Comparison of ENCODE assay signal across 19 cellular contexts in genomic region chr12:109966531-109966930, GRCh38. TPM values are rescaled to one million over a fixed set of nuclear protein-coding genes. Genes with fewer than 3 reads are reported as not detected.
DNase-seq lines count a peak whose midpoint lies in the region; ATAC-seq, FAIRE-seq and TF ChIP-seq lines count a peak whose summit lies in the region.
"Had no signal": no experiment of that assay in that cellular context is flagged by ENCODE, and none has a peak within 500 bp of the region (broad histone marks: within the 10 kb centered on the region; RNA-seq: fewer than 3 reads in every experiment).

No MANE protein-coding gene starts in this region.

- TF ChIP-seq POLR2A in HepG2 (IDR thresholded peaks at IDR 0.05; ENCODE audit: insufficient read depth in 1 of 2, low read depth in 2 of 2, low read length in 2 of 2): no peak
- TF ChIP-seq POLR2A in right lobe of liver (IDR thresholded peaks at IDR 0.05): no peak

- H3K14ac ChIP-seq in trophoblast cell (ENCODE audit: low read length): no peak overlapping the region

- TF ChIP-seq EP300 in HepG2 (IDR thresholded peaks at IDR 0.05; ENCODE audit: low read depth in 2 of 2, low read length in 2 of 2) (no peak), HepG2 (CRISPR knock-in tag; IDR thresholded peaks at IDR 0.05; ENCODE audit: borderline replicate concordance) (no peak)

- no peaks in the 10 kb centered on the region for H4K20me1 ChIP-seq in HepG2 (ENCODE audit: insufficient read depth, low read length)

- H4K8ac ChIP-seq in trophoblast cell (ENCODE audit: low read depth, low read length): no peak overlapping the region

- H2AK5ac ChIP-seq in trophoblast cell (ENCODE audit: low read length): no peak overlapping the region

- H2BK5ac ChIP-seq in trophoblast cell (ENCODE audit: low read depth, low read length, poor library complexity): no peak overlapping the region

- peak overlapping the region; percentile 76 for H3K27ac Mint-ChIP-seq in activated CD4-positive, alpha-beta T cell treated with anti-CD3 and anti-CD28 coated beads, Interleukin-2, amount 10 ng/mL, durations not matched to agents 24 days and 14 days
- H3K27ac Mint-ChIP-seq in T-cell: peak overlapping the region; percentile 54 to 87
- H3K27ac Mint-ChIP-seq: GM23338 had no signal

- no peak for FAIRE-seq in HepG2 (lab: Jason Lieb, UNC)
- FAIRE-seq: GM12892, GM18507, RCC 7860 had no signal

- H3K9ac ChIP-seq in HepG2 (ENCODE audit: insufficient read depth, low read depth, low read length): no peak overlapping the region
- no peak overlapping the region for H3K9ac ChIP-seq in trophoblast cell (ENCODE audit: low read length)

- H3K36me3 ChIP-seq in HepG2 (replicated peaks in 1 of 2; ENCODE audit: control insufficient read depth in 1 of 2, insufficient read depth in 2 of 2, low read length in 2 of 2) (peaks cover 16 to 46% of the 10 kb centered on the region in 2 experiments), right lobe of liver (peaks cover 0 to 50% (median 15%) of the 10 kb centered on the region in 4 donors), trophoblast cell (ENCODE audit: control insufficient read depth in 1 of 2, insufficient read depth in 2 of 2, low read length in 2 of 2) (peaks cover 17 to 20% of the 10 kb centered on the region in 2 experiments)

- H3K79me2 ChIP-seq in HepG2 (ENCODE audit: insufficient read depth, low read length): no peaks in the 10 kb centered on the region
- H3K79me2 ChIP-seq in trophoblast cell (ENCODE audit: control insufficient read depth, insufficient read depth, low read length, poor library complexity): no peaks in the 10 kb centered on the region

- H3K9me3 Mint-ChIP-seq in activated CD4-positive, alpha-beta T cell treated with anti-CD3 and anti-CD28 coated beads, Interleukin-2, amount 10 ng/mL, durations not matched to agents 24 days and 14 days: no peaks in the 10 kb centered on the region
- H3K9me3 Mint-ChIP-seq in T-cell: no peaks in the 10 kb centered on the region
- H3K9me3 Mint-ChIP-seq: GM23338 had no signal

- TF ChIP-seq RAD21 in HepG2 (CRISPR knock-in tag; IDR thresholded peaks at IDR 0.05): no peak

- no TSS peak for BruUV-seq in HepG2 (replicated peaks; lab: Mats Ljungman, UMichigan)

- H4K12ac ChIP-seq in trophoblast cell (ENCODE audit: low read depth, low read length): no peak overlapping the region

- no peak overlapping the region for H2BK12ac ChIP-seq in trophoblast cell (ENCODE audit: low read length)

- POLR2A ChIA-PET in HepG2 (lab: Yijun Ruan, JAX) (interaction anchor here (0.6 kb wide), 1 partner anchor 20 kb away, joined by 3 read pairs; no protein-coding TSS in a partner anchor), T-cell (lab: Charles Lee) (no interaction called here)

- no peak overlapping the region for H3K4ac ChIP-seq in trophoblast cell (ENCODE audit: low read depth, low read length)

- no peaks in the 10 kb centered on the region for H3K27me3 ChIP-seq in HepG2 (ENCODE audit: control insufficient read depth in 1 of 2, insufficient read depth in 2 of 2, low read length in 2 of 2)
- H3K27me3 ChIP-seq in right lobe of liver: no peaks in the 10 kb centered on the region
- H3K27me3 ChIP-seq in trophoblast cell (ENCODE audit: insufficient read depth, low read length): no peaks in the 10 kb centered on the region
- H3K27me3 ChIP-seq: BE2C had no signal

- no peak overlapping the region for H3K23ac ChIP-seq in trophoblast cell (ENCODE audit: low read length)

- no peaks in the 10 kb centered on the region for H3K79me1 ChIP-seq in trophoblast cell (ENCODE audit: low read length)

- peaks cover 53% of the 10 kb centered on the region for H3K36me3 Mint-ChIP-seq in activated CD4-positive, alpha-beta T cell treated with anti-CD3 and anti-CD28 coated beads, Interleukin-2, amount 10 ng/mL, durations not matched to agents 24 days and 14 days (ENCODE audit: low read depth)
- peaks cover 42% of the 10 kb centered on the region for H3K36me3 Mint-ChIP-seq in T-cell

- DNase-seq in activated CD4-positive, alpha-beta T cell treated with anti-CD3 and anti-CD28 coated beads, Interleukin-2, amount 10 ng/mL, durations not matched to agents 24 days and 14 days: no peak
- no peak for DNase-seq in activated CD4-positive, alpha-beta T cell treated with anti-CD3 and anti-CD28 coated beads, Interleukin-2, amount 50 U/mL, for 4 hours
- no peak for DNase-seq in HepG2 (ENCODE audit: low spot score)
- DNase-seq in right lobe of liver: no peak
- no peak for DNase-seq in T-cell
- DNase-seq in trophoblast cell: peak; percentile 41 to 87
- no peak for DNase-seq in HPDE6-E6E7 (ENCODE audit: extremely low spot score)
- DNase-seq in cortex of kidney (lab: John Stamatoyannopoulos, UW): no peak
- DNase-seq: BE2C, DMS79, HCEC 1CT, KG1, NCI-H1105 treated with DMSO at 0.1 percent for 48 hours, NCI-H1694 had no signal

- intact Hi-C loops in activated CD4-positive, alpha-beta T cell treated with anti-CD3 and anti-CD28 coated beads, Interleukin-2, amount 10 ng/mL, durations not matched to agents 24 days and 14 days (cut with micrococcal nuclease): no loop called here
- intact Hi-C loops in HepG2 (cut with micrococcal nuclease; ENCODE audit: unreplicated experiment) (no loop called here), right lobe of liver (cut with DNase I) (no loop called here)

- TF ChIP-seq CTCF in HepG2 (CRISPR knock-in tag; IDR thresholded peaks at IDR 0.05) (no peak), right lobe of liver (IDR thresholded peaks at IDR 0.05) (no peak)

- H3K4me3 ChIP-seq in HepG2 (replicated peaks in 1 of 3; ENCODE audit: insufficient read depth in 1 of 3, low read depth in 2 of 3, low read length in 3 of 3) (no peak overlapping the region), right lobe of liver (no peak overlapping the region), trophoblast cell (ENCODE audit: low read depth, low read length) (no peak overlapping the region)
- H3K4me3 ChIP-seq: GM23338 had no signal

- H2BK120ac ChIP-seq in trophoblast cell (ENCODE audit: insufficient read depth, low read length, poor library complexity): no peak overlapping the region

- no peak overlapping the region for H4K91ac ChIP-seq in trophoblast cell (ENCODE audit: low read depth, low read length)

- WGBS in HepG2 (ENCODE audit: low lambda C conversion rate): 92% methylated on average over 3 of the region's 3 CpGs
- WGBS in right lobe of liver (ENCODE audit: insufficient coverage, low coverage, low lambda C conversion rate, missing lambda C conversion rate): 82% methylated on average over 3 of the region's 3 CpGs
- WGBS in trophoblast cell (ENCODE audit: extremely low coverage, insufficient coverage, insufficient read length): no CpG with 5 or more reads among the region's 3 CpGs

- no peaks in the 10 kb centered on the region for H3K27me3 Mint-ChIP-seq in activated CD4-positive, alpha-beta T cell treated with anti-CD3 and anti-CD28 coated beads, Interleukin-2, amount 10 ng/mL, durations not matched to agents 24 days and 14 days
- H3K27me3 Mint-ChIP-seq in T-cell: no peaks in the 10 kb centered on the region

- H3K9me3 ChIP-seq in HepG2 (ENCODE audit: low read length) (no peaks in the 10 kb centered on the region), right lobe of liver (no peaks in the 10 kb centered on the region), trophoblast cell (ENCODE audit: insufficient read depth, low read depth, low read length) (no peaks in the 10 kb centered on the region)
- H3K9me3 ChIP-seq: BE2C had no signal

- no peak overlapping the region for H3K4me3 Mint-ChIP-seq in activated CD4-positive, alpha-beta T cell treated with anti-CD3 and anti-CD28 coated beads, Interleukin-2, amount 10 ng/mL, durations not matched to agents 24 days and 14 days
- H3K4me3 Mint-ChIP-seq in T-cell: no peak overlapping the region
- H3K4me3 Mint-ChIP-seq: GM23338 had no signal

- CTCF ChIA-PET in HepG2 (lab: Yijun Ruan, JAX; ENCODE audit: low intra/inter-chr PET ratio, low total read pairs): no interaction called here
- CTCF ChIA-PET in T-cell (lab: Charles Lee): interaction anchor here in 1 of 2 donors (0.6 to 1.2 kb wide), 3 partner anchors 26 to 113 kb away, joined by 3 to 4 read pairs (median 3); no protein-coding TSS in a partner anchor

- no peak overlapping the region for H3K18ac ChIP-seq in trophoblast cell (ENCODE audit: low read length)

- peaks cover 16% of the 10 kb centered on the region for H3K4me1 ChIP-seq in HepG2 (ENCODE audit: insufficient read depth, low read length)
- H3K4me1 ChIP-seq in right lobe of liver: peaks cover 0 to 15% (median 0%) of the 10 kb centered on the region in 4 donors
- peaks cover 0 to 2% of the 10 kb centered on the region in 2 experiments for H3K4me1 ChIP-seq in trophoblast cell (ENCODE audit: control insufficient read depth in 1 of 2, insufficient read depth in 2 of 2, low read length in 2 of 2)
- H3K4me1 ChIP-seq: BE2C had no signal

- peak overlapping the region; percentile 40 for H3K27ac ChIP-seq in HepG2 (ENCODE audit: extremely low read length, insufficient read depth, low read length)
- H3K27ac ChIP-seq in right lobe of liver: no peak overlapping the region
- no peak overlapping the region for H3K27ac ChIP-seq in trophoblast cell (ENCODE audit: low read depth, low read length)

- in situ Hi-C loops in HepG2 (cut with HindIII; ENCODE audit: extremely low pct_ligation_motif_present, low pct_unique_long_range_greater_than_20kb): no loop called here

- H3K4me2 ChIP-seq in HepG2 (ENCODE audit: low read depth, low read length): no peak overlapping the region
- H3K4me2 ChIP-seq in trophoblast cell (ENCODE audit: low read length): no peak overlapping the region
- H3K4me2 ChIP-seq: GM23338 had no signal

- ATAC-seq in HepG2 (no peak), right lobe of liver (no peak), T-cell (replicated peaks in 1 of 4) (no peak)
- ATAC-seq: GM23338, Right ventricle myocardium inferior had no signal

- no peak overlapping the region for H2AFZ ChIP-seq in HepG2 (ENCODE audit: low read length)
- no peak overlapping the region for H2AFZ ChIP-seq in trophoblast cell (ENCODE audit: insufficient read depth, low read length, poor library complexity)
- H2AFZ ChIP-seq: GM23338 had no signal

- peaks cover 20% of the 10 kb centered on the region for H3K4me1 Mint-ChIP-seq in activated CD4-positive, alpha-beta T cell treated with anti-CD3 and anti-CD28 coated beads, Interleukin-2, amount 10 ng/mL, durations not matched to agents 24 days and 14 days
- H3K4me1 Mint-ChIP-seq in T-cell: peaks cover 0 to 26% (median 13%) of the 10 kb centered on the region in 3 donors

RNA-seq across cellular contexts. Expression of gene GIT2, which starts 29.6 kb away (rescaled TPM):
- 87.1 and 88.6 TPM in 2 replicates for total RNA-seq in activated CD4-positive, alpha-beta T cell treated with anti-CD3 and anti-CD28 coated beads, Interleukin-2, amount 10 ng/mL, durations not matched to agents 24 days and 14 days
- total RNA-seq in HepG2 (2016; rRNA removed; fragmentation: Illumina TruSeq; extraction: Trizol): 15.2 and 18.4 TPM in 2 replicates
- 6.4 and 7.3 TPM in 2 replicates for total RNA-seq in HepG2 (2016; cell fraction: cytosol; rRNA removed; fragmentation: Illumina TruSeq; extraction: Trizol; ENCODE audit: low read depth)
- total RNA-seq in HepG2 (2016; cell fraction: insoluble cytoplasmic fraction; rRNA removed; fragmentation: Illumina TruSeq; extraction: Trizol): 14.1 and 17.8 TPM in 2 replicates
- 9.0 and 9.5 TPM in 2 replicates for total RNA-seq in HepG2 (2016; cell fraction: membrane; rRNA removed; fragmentation: Illumina TruSeq; extraction: Trizol)
- total RNA-seq in HepG2 (2016; cell fraction: nucleus; rRNA removed; fragmentation: Illumina TruSeq; extraction: Trizol): 31.9 and 34.5 TPM in 2 replicates
- 18.7 and 19.8 TPM in 2 replicates for polyA plus RNA-seq in HepG2 (2011; rRNA removed)
- 9.5 and 12.3 TPM in 2 replicates for polyA plus RNA-seq in HepG2 (2011; cell fraction: cytosol; rRNA removed)
- polyA plus RNA-seq in HepG2 (2011; cell fraction: nucleus; rRNA removed): 50.5 and 56.5 TPM in 2 replicates
- polyA plus RNA-seq in HepG2 (2012): 14.5 and 15.2 TPM in 2 replicates
- 0.65 and 0.83 TPM in 2 replicates for polyA plus RNA-seq in HepG2 (2016; cell fraction: cytosol; fragmentation: Illumina TruSeq; extraction: Trizol; ENCODE audit: low read depth)
- polyA plus RNA-seq in HepG2 (2016; cell fraction: insoluble cytoplasmic fraction; fragmentation: Illumina TruSeq; extraction: Trizol; ENCODE audit: low read depth): 11.7 and 12.8 TPM in 2 replicates
- polyA plus RNA-seq in HepG2 (2016; cell fraction: membrane; fragmentation: Illumina TruSeq; extraction: Trizol; ENCODE audit: low read depth): 2.2 and 2.5 TPM in 2 replicates
- 59.1 and 66.0 TPM in 2 replicates for polyA plus RNA-seq in HepG2 (2016; cell fraction: nucleus; fragmentation: Illumina TruSeq; extraction: Trizol; ENCODE audit: insufficient read depth, low read depth)
- polyA minus RNA-seq in HepG2 (2011; rRNA and poly(A)+ RNA removed; ENCODE audit: low replicate concordance): 26.7 and 35.9 TPM in 2 replicates
- polyA minus RNA-seq in HepG2 (2011; cell fraction: cytosol; rRNA and poly(A)+ RNA removed): 11.9 and 13.6 TPM in 2 replicates
- polyA minus RNA-seq in HepG2 (2011; cell fraction: nucleus; rRNA and poly(A)+ RNA removed): 90.6 and 102 TPM in 2 replicates
- total RNA-seq in right lobe of liver: 10 to 100 TPM; 13.3 to 24.8 (median 16.8) TPM
- 100 to 1,000 TPM in 4 of 5 donors, 10 to 100 TPM in 1; 96.7 to 132 (median 108) TPM for total RNA-seq in T-cell
- 13.6 and 15.0 TPM in 2 replicates for polyA plus RNA-seq in trophoblast cell (2013)

RNA-seq across cellular contexts. Expression of gene ANKRD13A, which starts 32.7 kb away (rescaled TPM):
- 60.6 and 62.5 TPM in 2 replicates for total RNA-seq in activated CD4-positive, alpha-beta T cell treated with anti-CD3 and anti-CD28 coated beads, Interleukin-2, amount 10 ng/mL, durations not matched to agents 24 days and 14 days
- total RNA-seq in HepG2 (2016; rRNA removed; fragmentation: Illumina TruSeq; extraction: Trizol): 34.1 and 40.7 TPM in 2 replicates
- 19.2 and 22.0 TPM in 2 replicates for total RNA-seq in HepG2 (2016; cell fraction: cytosol; rRNA removed; fragmentation: Illumina TruSeq; extraction: Trizol; ENCODE audit: low read depth)
- 35.8 and 44.1 TPM in 2 replicates for total RNA-seq in HepG2 (2016; cell fraction: insoluble cytoplasmic fraction; rRNA removed; fragmentation: Illumina TruSeq; extraction: Trizol)
- total RNA-seq in HepG2 (2016; cell fraction: membrane; rRNA removed; fragmentation: Illumina TruSeq; extraction: Trizol): 36.6 and 37.4 TPM in 2 replicates
- 27.2 and 29.0 TPM in 2 replicates for total RNA-seq in HepG2 (2016; cell fraction: nucleus; rRNA removed; fragmentation: Illumina TruSeq; extraction: Trizol)
- polyA plus RNA-seq in HepG2 (2011; rRNA removed): 41.6 and 51.0 TPM in 2 replicates
- 36.8 and 47.0 TPM in 2 replicates for polyA plus RNA-seq in HepG2 (2011; cell fraction: cytosol; rRNA removed)
- 90.0 and 92.3 TPM in 2 replicates for polyA plus RNA-seq in HepG2 (2011; cell fraction: nucleus; rRNA removed)
- polyA plus RNA-seq in HepG2 (2012): 36.3 and 37.0 TPM in 2 replicates
- 6.9 and 7.4 TPM in 2 replicates for polyA plus RNA-seq in HepG2 (2016; cell fraction: cytosol; fragmentation: Illumina TruSeq; extraction: Trizol; ENCODE audit: low read depth)
- 32.2 and 35.3 TPM in 2 replicates for polyA plus RNA-seq in HepG2 (2016; cell fraction: insoluble cytoplasmic fraction; fragmentation: Illumina TruSeq; extraction: Trizol; ENCODE audit: low read depth)
- polyA plus RNA-seq in HepG2 (2016; cell fraction: membrane; fragmentation: Illumina TruSeq; extraction: Trizol; ENCODE audit: low read depth): 19.0 and 20.8 TPM in 2 replicates
- 53.7 and 57.1 TPM in 2 replicates for polyA plus RNA-seq in HepG2 (2016; cell fraction: nucleus; fragmentation: Illumina TruSeq; extraction: Trizol; ENCODE audit: insufficient read depth, low read depth)
- polyA minus RNA-seq in HepG2 (2011; rRNA and poly(A)+ RNA removed; ENCODE audit: low replicate concordance): 40.3 and 72.5 TPM in 2 replicates
- 27.5 and 31.2 TPM in 2 replicates for polyA minus RNA-seq in HepG2 (2011; cell fraction: cytosol; rRNA and poly(A)+ RNA removed)
- polyA minus RNA-seq in HepG2 (2011; cell fraction: nucleus; rRNA and poly(A)+ RNA removed): 41.3 and 58.9 TPM in 2 replicates
- total RNA-seq in right lobe of liver: 10 to 100 TPM; 14.4 to 33.7 (median 24.6) TPM
- 10 to 100 TPM; 63.8 to 87.0 (median 76.8) TPM for total RNA-seq in T-cell
- 20.1 TPM in 2 replicates for polyA plus RNA-seq in trophoblast cell (2013)

Comparison
In these comparisons a context has a peak if more than half of its experiments do, and no peak if none do; other contexts are left out.
1. DNase-seq: peak in trophoblast cell (2 of 2); none in activated CD4-positive, alpha-beta T cell treated with anti-CD3 and anti-CD28 coated beads, Interleukin-2, amount 10 ng/mL, durations not matched to agents 24 days and 14 days (single experiment), activated CD4-positive, alpha-beta T cell treated with anti-CD3 and anti-CD28 coated beads, Interleukin-2, amount 50 U/mL, for 4 hours (0 of 2), HepG2 (single experiment), right lobe of liver (0 of 3), T-cell (0 of 34), HPDE6-E6E7 (single experiment) and cortex of kidney (single experiment).